Comparison of ENCODE assay signal across 16 cellular contexts in genomic region chr14:89466939-89467338, GRCh38. TPM values are rescaled to one million over a fixed set of nuclear protein-coding genes. Genes with fewer than 3 reads are reported as not detected.
DNase-seq lines count a peak whose midpoint lies in the region; ATAC-seq and TF ChIP-seq lines count a peak whose summit lies in the region.
"Had no signal": no experiment of that assay in that cellular context is flagged by ENCODE, and none has a peak within 500 bp of the region (broad histone marks: within the 10 kb centered on the region; RNA-seq: fewer than 3 reads in every experiment).

No MANE protein-coding gene starts in this region.

- H3K9me3 Mint-ChIP-seq in naive B cell = peaks cover 0 to 13% (median 7%) of the 10 kb centered on the region in 7 donors
- peaks cover 0 to 5% of the 10 kb centered on the region in 2 donors for H3K9me3 Mint-ChIP-seq in activated naive CD4-positive, alpha-beta T cell treated with anti-CD3 and anti-CD28 coated beads, Interleukin-2, amount 50 U/mL, for 72 hours
- H3K9me3 Mint-ChIP-seq: activated CD4-positive, alpha-beta memory T cell treated with anti-CD3 and anti-CD28 coated beads, Interleukin-2, amount 10 ng/mL, durations not matched to agents 7 days and 5 days; IgD-negative memory B cell; stimulated activated memory B cell treated with anti-CD40 and anti-IgM and Interleukin-4, amounts not matched to agents 10 μg/mL and 1 μg/mL and 100 μg/mL, for 72 hours had no signal

- H3K27me3 ChIP-seq in HL-60 (ENCODE audit: insufficient read depth, poor library complexity, severe bottlenecking) = no peaks in the 10 kb centered on the region
- H3K27me3 ChIP-seq in dorsolateral prefrontal cortex = no peaks in the 10 kb centered on the region
- H3K27me3 ChIP-seq in transverse colon = no peaks in the 10 kb centered on the region
- H3K27me3 ChIP-seq: adrenal gland, left lung had no signal

- peaks cover 9 to 14% of the 10 kb centered on the region in 2 donors for H3K36me3 Mint-ChIP-seq in naive B cell
- peaks cover 10 to 31% of the 10 kb centered on the region in 2 donors for H3K36me3 Mint-ChIP-seq in activated naive CD4-positive, alpha-beta T cell treated with anti-CD3 and anti-CD28 coated beads, Interleukin-2, amount 50 U/mL, for 72 hours

- H3K27ac Mint-ChIP-seq in naive B cell = peak overlapping the region in 4 of 6 donors; percentile 18 to 94 (median 74)
- peak overlapping the region in 1 of 2 donors; percentile 1 for H3K27ac Mint-ChIP-seq in activated naive CD4-positive, alpha-beta T cell treated with anti-CD3 and anti-CD28 coated beads, Interleukin-2, amount 50 U/mL, for 72 hours
- H3K27ac Mint-ChIP-seq: activated CD4-positive, alpha-beta memory T cell treated with anti-CD3 and anti-CD28 coated beads, Interleukin-2, amount 10 ng/mL, durations not matched to agents 7 days and 5 days had no signal

- no peaks in the 10 kb centered on the region for H3K9me3 ChIP-seq in transverse colon
- H3K9me3 ChIP-seq: adrenal gland, left lung had no signal

- no peak for TF ChIP-seq EP300 in transverse colon (IDR thresholded peaks at IDR 0.05; ENCODE audit: low read depth)

- intact Hi-C loops in dorsolateral prefrontal cortex (cut with DNase I) = no loop called here
- intact Hi-C loops in transverse colon (cut with DNase I; ENCODE audit: low total_unique reads) = no loop called here

- no peak for TF ChIP-seq POLR2A in transverse colon (IDR thresholded peaks at IDR 0.05)

- TF ChIP-seq CTCF in HL-60 (IDR thresholded peaks at IDR 0.05; ENCODE audit: insufficient read depth, low read length) (no peak), dorsolateral prefrontal cortex (IDR thresholded peaks at IDR 0.05 in 54 of 56, conservative IDR thresholded peaks at IDR 0.05 in 2 of 56; ENCODE audit: low read depth in 1 of 56, partially characterized antibody in 56 of 56) (no peak), transverse colon (IDR thresholded peaks at IDR 0.05) (no peak)

- H3K27me3 Mint-ChIP-seq in naive B cell = no peaks in the 10 kb centered on the region
- H3K27me3 Mint-ChIP-seq: activated CD4-positive, alpha-beta memory T cell treated with anti-CD3 and anti-CD28 coated beads, Interleukin-2, amount 10 ng/mL, durations not matched to agents 7 days and 5 days; IgD-negative memory B cell; stimulated activated memory B cell treated with anti-CD40 and anti-IgM and Interleukin-4, amounts not matched to agents 10 μg/mL and 1 μg/mL and 100 μg/mL, for 72 hours had no signal

- peak; percentile 25 for DNase-seq in AG20443 (ENCODE audit: low spot score)
- no peak for DNase-seq in HL-60 (ENCODE audit: low read depth in 1 of 2, low spot score in 1 of 2)
- DNase-seq in dorsolateral prefrontal cortex = peak in 2 of 10 donors; percentile 37 to 45
- DNase-seq in naive B cell = no peak
- no peak for DNase-seq in transverse colon
- DNase-seq in NCI-H345 treated with DMSO at 0.1 percent for 48 hours (lab: John Stamatoyannopoulos, UW; ENCODE audit: unreplicated experiment) = no peak
- DNase-seq in activated naive CD4-positive, alpha-beta T cell treated with anti-CD3 and anti-CD28 coated beads, Interleukin-2, amount 50 U/mL, for 72 hours (ENCODE audit: low spot score in 2 of 2) = no peak
- DNase-seq: adrenal gland, cortex of kidney, left lung, NCI-H187 treated with DMSO at 0.1 percent for 48 hours had no signal

- peaks cover 0 to 8% (median 0%) of the 10 kb centered on the region in 4 donors for H3K4me1 ChIP-seq in transverse colon
- H3K4me1 ChIP-seq: adrenal gland had no signal

- H3K4me3 ChIP-seq in HL-60 (replicated peaks; ENCODE audit: insufficient read depth, low read length) (no peak overlapping the region), dorsolateral prefrontal cortex (peak overlapping the region in 31 of 59 donors; percentile 0 to 54 (median 24)), transverse colon (no peak overlapping the region)
- H3K4me3 ChIP-seq: adrenal gland, left lung had no signal

- 82% methylated on average over 5 to 13 of the region's 13 CpGs for WGBS in transverse colon (ENCODE audit: low coverage in 1 of 2), 2 donors

- H3K36me3 ChIP-seq in transverse colon = no peaks in the 10 kb centered on the region
- H3K36me3 ChIP-seq: adrenal gland, left lung had no signal

- in situ Hi-C loops in transverse colon (cut with MboI; ENCODE audit: low pct_ligation_motif_present in 1 of 4, low pct_unique_long_range_greater_than_20kb in 1 of 4, low sequenced_read_pairs in 3 of 4) = no loop called here

- H3K4me1 Mint-ChIP-seq in naive B cell = peaks cover 29 to 82% (median 49%) of the 10 kb centered on the region in 3 donors

- ATAC-seq in naive B cell (ENCODE audit: low read depth in 2 of 2) (no peak), GM19455 (IDR thresholded peaks at IDR 0.05; ENCODE audit: unreplicated experiment) (no peak)
- ATAC-seq in activated naive CD4-positive, alpha-beta T cell treated with anti-CD3 and anti-CD28 coated beads, Interleukin-2, amount 50 U/mL, for 72 hours = no peak
- ATAC-seq: left lung; stimulated activated memory B cell treated with anti-CD40 and anti-IgM and Interleukin-4, amounts not matched to agents 10 μg/mL and 1 μg/mL and 100 μg/mL, for 72 hours had no signal

- peak overlapping the region; percentile 60 for H3K27ac ChIP-seq in HL-60 (replicated peaks)
- peak overlapping the region in 4 of 59 donors; percentile 15 to 48 (median 32) for H3K27ac ChIP-seq in dorsolateral prefrontal cortex
- H3K27ac ChIP-seq in transverse colon = no peak overlapping the region
- H3K27ac ChIP-seq: adrenal gland, C4-2B, left lung had no signal

- no peak overlapping the region for H3K4me3 Mint-ChIP-seq in naive B cell
- H3K4me3 Mint-ChIP-seq: activated CD4-positive, alpha-beta memory T cell treated with anti-CD3 and anti-CD28 coated beads, Interleukin-2, amount 10 ng/mL, durations not matched to agents 7 days and 5 days; stimulated activated memory B cell treated with anti-CD40 and anti-IgM and Interleukin-4, amounts not matched to agents 10 μg/mL and 1 μg/mL and 100 μg/mL, for 72 hours had no signal

RNA-seq across cellular contexts. Expression of gene FOXN3, which starts 49.9 kb away (rescaled TPM):
- total RNA-seq in dorsolateral prefrontal cortex (100 to 1,000 TPM in 6 of 120 experiments, 10 to 100 TPM in 114; 44.6 to 136 (median 70.8) TPM), transverse colon (100 to 1,000 TPM in 3 of 4 donors, 10 to 100 TPM in 1; 66.1 to 130 (median 109) TPM)
- 10 to 100 TPM; 47.8 to 77.5 (median 58.7) TPM for polyA plus RNA-seq in naive B cell (ENCODE audit: low read depth in 6 of 6)
- total RNA-seq in activated naive CD4-positive, alpha-beta T cell treated with anti-CD3 and anti-CD28 coated beads, Interleukin-2, amount 50 U/mL, for 72 hours = 100 to 1,000 TPM in 1 of 2 donors, 10 to 100 TPM in 1; 75.3 to 104 TPM

Comparison
In these comparisons a context has a peak if more than half of its experiments do, and no peak if none do; other contexts are left out.
1. H3K4me3 ChIP-seq: peak in dorsolateral prefrontal cortex (31 of 59); none in HL-60 (single experiment) and transverse colon (0 of 4).